Comparison of ENCODE assay signal across 8 cellular contexts in the genomic region with DNA sequence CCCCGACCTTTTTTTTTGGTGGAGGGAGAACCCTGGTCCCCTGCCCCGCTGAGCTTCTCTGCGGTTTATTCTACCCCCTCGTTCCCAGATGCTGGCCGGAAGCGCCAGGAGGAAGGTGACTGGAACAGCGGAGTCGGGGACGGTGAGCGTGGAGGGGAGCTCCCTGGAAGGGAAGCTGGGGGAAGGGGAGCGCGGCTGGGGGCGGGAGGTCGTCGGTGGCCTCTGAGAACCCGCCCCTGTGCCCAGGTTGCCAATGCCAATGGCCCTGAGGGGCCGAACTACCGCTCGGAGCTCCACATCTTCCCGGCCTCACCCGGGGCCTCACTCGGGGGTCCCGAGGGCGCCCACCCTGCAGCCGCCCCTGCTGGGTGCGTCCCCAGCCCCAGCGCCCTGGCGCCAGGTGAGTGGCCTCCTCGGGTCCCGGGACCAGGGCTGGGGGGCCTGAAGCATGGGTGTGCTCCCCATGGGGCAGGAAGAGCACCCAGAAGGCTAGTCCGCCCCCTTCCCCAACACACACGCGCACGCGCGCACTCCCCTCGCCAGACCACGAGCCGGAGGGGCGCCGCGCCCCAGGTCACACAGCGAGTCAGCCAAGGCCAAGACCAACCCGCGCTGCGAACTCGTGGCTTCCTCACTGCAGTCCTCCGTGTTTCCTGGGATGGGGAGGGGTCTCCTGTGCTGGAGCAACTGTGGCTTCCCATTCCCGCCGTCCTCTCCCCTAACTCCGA. TPM values are rescaled to one million over a fixed set of nuclear protein-coding genes. Genes with fewer than 3 reads are reported as not detected.
DNase-seq lines count a peak whose midpoint lies in the region; ATAC-seq and TF ChIP-seq lines count a peak whose summit lies in the region.

No MANE protein-coding gene starts in this region.

- no peaks in the 10 kb centered on the region for H3K4me1 ChIP-seq in BE2C

- H3K27me3 Mint-ChIP-seq in naive B cell, result peaks cover 25 to 27% (median 26%) of the 10 kb centered on the region in 3 donors

- no peaks in the 10 kb centered on the region for H3K36me3 ChIP-seq in BE2C

- H3K27ac Mint-ChIP-seq in naive B cell, result peak overlapping the region in 1 of 6 donors; percentile 37

- peak overlapping the region; percentile 36 to 90 (median 78) for H3K4me3 Mint-ChIP-seq in naive B cell

- peaks cover 0 to 10% (median 5%) of the 10 kb centered on the region in 3 donors for H3K4me1 Mint-ChIP-seq in naive B cell

- ATAC-seq in HG03432 (IDR thresholded peaks at IDR 0.05; ENCODE audit: unreplicated experiment), result peak; percentile 35
- ATAC-seq in naive B cell (ENCODE audit: low read depth in 2 of 2), result peak; percentile 69 to 72
- ATAC-seq in HG03439 (IDR thresholded peaks at IDR 0.05; ENCODE audit: unreplicated experiment), result no peak

- DNase-seq in BE2C (no peak), ecto neural progenitor cell (ENCODE audit: low spot score) (peak; percentile 61), naive B cell (peak; percentile 23), NCI-H82 treated with DMSO at 0.1 percent for 48 hours (lab: John Stamatoyannopoulos, UW; ENCODE audit: unreplicated experiment) (no peak), NCI-H187 (lab: John Stamatoyannopoulos, UW) (no peak), HuH-7.5 (ENCODE audit: low spot score) (no peak)

- H3K36me3 Mint-ChIP-seq in naive B cell, result no peaks in the 10 kb centered on the region

- no peaks in the 10 kb centered on the region for H3K27me3 ChIP-seq in BE2C

- no peaks in the 10 kb centered on the region for H3K9me3 ChIP-seq in BE2C

- TF ChIP-seq CTCF in BE2C (IDR thresholded peaks at IDR 0.05; ENCODE audit: low read depth, low read length), result no peak

- H3K9me3 Mint-ChIP-seq in naive B cell, result no peaks in the 10 kb centered on the region

- peak overlapping the region; percentile 67 for H3K4me3 ChIP-seq in BE2C (ENCODE audit: low read depth, low read length)

RNA-seq across cellular contexts. Expression of a gene that starts 10.6 kb away (rescaled TPM):
- polyA plus RNA-seq in BE2C (2012; ENCODE audit: insufficient read depth, insufficient read length, low read depth), result 1.4 TPM
- polyA plus RNA-seq in naive B cell (ENCODE audit: low read depth in 6 of 6), result under 1 TPM in 3 of 6 donors, not detected in 3; 0.11 to 0.20 (median 0.12) TPM

RNA-seq across cellular contexts. Expression of a gene that starts 29.2 kb away (rescaled TPM):
- polyA plus RNA-seq in BE2C (2012; ENCODE audit: insufficient read depth, insufficient read length, low read depth), result 125 TPM
- 10 to 100 TPM; 72.8 to 94.3 (median 80.6) TPM for polyA plus RNA-seq in naive B cell (ENCODE audit: low read depth in 6 of 6)

RNA-seq across cellular contexts. Expression of a gene that starts 31.2 kb away (rescaled TPM):
- polyA plus RNA-seq in BE2C (2012; ENCODE audit: insufficient read depth, insufficient read length, low read depth), result 35.2 TPM
- 1 to 10 TPM in 5 of 6 donors, under 1 TPM in 1; 0.75 to 1.9 (median 1.4) TPM for polyA plus RNA-seq in naive B cell (ENCODE audit: low read depth in 6 of 6)

Comparison
In these comparisons a context has a peak if more than half of its experiments do, and no peak if none do; other contexts are left out.
1. DNase-seq: peak in ecto neural progenitor cell (single experiment) and naive B cell (single experiment); none in BE2C (single experiment), NCI-H82 treated with DMSO at 0.1 percent for 48 hours (single experiment), NCI-H187 (0 of 2) and HuH-7.5 (single experiment).